ENCODE assay signal across 8 cellular contexts in the genomic region with DNA sequence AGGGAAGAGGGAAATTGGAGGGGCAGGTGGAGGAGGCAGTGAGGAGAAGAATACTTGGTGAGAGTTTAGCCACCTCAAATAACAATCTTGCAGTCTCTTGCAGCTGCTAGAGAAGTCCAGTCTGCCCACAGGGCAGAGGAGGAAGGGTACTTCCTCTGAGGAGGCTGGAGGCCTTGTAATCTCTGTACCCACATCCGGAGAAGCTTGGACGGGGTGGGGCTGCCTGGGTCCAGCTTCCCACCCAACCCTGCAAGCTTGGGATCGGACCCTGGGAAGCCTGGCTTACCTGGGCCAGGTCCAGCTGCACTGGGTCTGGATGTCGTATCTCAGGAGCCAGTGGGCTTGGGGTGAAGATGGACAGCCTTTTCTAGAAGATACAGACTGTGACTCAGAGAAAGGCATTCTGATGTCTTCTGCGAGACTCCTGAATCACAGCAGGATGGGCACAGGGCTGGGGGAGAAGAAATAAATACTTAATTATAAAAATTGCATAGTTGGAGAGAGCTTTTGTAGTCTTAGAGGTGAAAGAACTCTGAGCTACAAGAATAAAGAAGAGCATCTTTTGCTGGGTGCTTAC.
A peak's percentile ranks its signal among the peaks of the same experiment; 100 is the strongest.
DNase-seq lines count a peak whose midpoint lies in the region; ATAC-seq and TF ChIP-seq lines count a peak whose summit lies in the region.

No MANE protein-coding gene starts in this region.

- H3K36me3 ChIP-seq in gastroesophageal sphincter (no peaks in the 10 kb centered on the region), psoas muscle (ENCODE audit: insufficient read depth in 1 of 2, low read depth in 1 of 2) (no peaks in the 10 kb centered on the region)

- DNase-seq in GM12865 (ENCODE audit: low read depth) (peak; percentile 35), NOMO-1 treated with dmso at 0.1 percent for 144 hours (lab: John Stamatoyannopoulos, UW; ENCODE audit: unreplicated experiment) (peak; percentile 9), psoas muscle (no peak), activated gamma-delta T cell treated with Interleukin-2 at 50 U/mL for 16 hours (no peak), DMS153 (lab: John Stamatoyannopoulos, UW) (no peak), DMS53 treated with DMSO at 0.1 percent for 48 hours (lab: John Stamatoyannopoulos, UW; ENCODE audit: unreplicated experiment) (no peak), LoVo (ENCODE audit: low spot score) (no peak)

- H3K9me3 ChIP-seq in gastroesophageal sphincter, result no peaks in the 10 kb centered on the region
- H3K9me3 ChIP-seq in psoas muscle, result no peaks in the 10 kb centered on the region

- no peak for TF ChIP-seq EP300 in gastroesophageal sphincter (IDR thresholded peaks at IDR 0.05)

- H3K27ac ChIP-seq in gastroesophageal sphincter (peak overlapping the region in 3 of 4 donors; percentile 25 to 68 (median 66)), psoas muscle (peak overlapping the region; percentile 95)

- WGBS in gastroesophageal sphincter (ENCODE audit: low coverage in 1 of 2), 2 donors, result 83% methylated on average over 1 of the region's 5 CpGs; no CpG with 5 or more reads in 1 of the 2 donors
- WGBS in psoas muscle, 3 donors, result 69 to 75% (median 74%) methylated on average over 5 of the region's 5 CpGs

- TF ChIP-seq CTCF in GM12865 (IDR thresholded peaks at IDR 0.05; ENCODE audit: insufficient read depth, low read depth, low read length, missing control alignments) (no peak), gastroesophageal sphincter (IDR thresholded peaks at IDR 0.05) (no peak), psoas muscle (IDR thresholded peaks at IDR 0.05) (no peak)

- TF ChIP-seq POLR2A in gastroesophageal sphincter (IDR thresholded peaks at IDR 0.05), result no peak

- ATAC-seq in gastroesophageal sphincter (no peak), psoas muscle (no peak)

- intact Hi-C loops in psoas muscle (cut with DNase I), result loop anchor here (5.0 to 10.0 kb wide), 2 partner anchors 252 to 399 kb away; a partner anchor contains a TSS

- H3K27me3 ChIP-seq in gastroesophageal sphincter (no peaks in the 10 kb centered on the region), psoas muscle (ENCODE audit: insufficient read depth in 3 of 3, low read length in 2 of 3) (no peaks in the 10 kb centered on the region)

- H3K4me3 ChIP-seq in GM12865 (ENCODE audit: low read depth, low read length), result no peak overlapping the region
- no peak overlapping the region for H3K4me3 ChIP-seq in gastroesophageal sphincter
- no peak overlapping the region for H3K4me3 ChIP-seq in psoas muscle

- peaks cover 0 to 56% (median 25%) of the 10 kb centered on the region in 3 donors for H3K4me1 ChIP-seq in gastroesophageal sphincter
- H3K4me1 ChIP-seq in psoas muscle, result peaks cover 78% of the 10 kb centered on the region

Comparison
In these comparisons a context has a peak if more than half of its experiments do, and no peak if none do; other contexts are left out.
1. DNase-seq: peak in GM12865 (single experiment) and NOMO-1 treated with dmso at 0.1 percent for 144 hours (single experiment); none in psoas muscle (0 of 2), activated gamma-delta T cell treated with Interleukin-2 at 50 U/mL for 16 hours (single experiment), DMS153 (single experiment), DMS53 treated with DMSO at 0.1 percent for 48 hours (single experiment) and LoVo (single experiment).